ENCODE assay signal across 25 cellular contexts in genomic region chr21:41670056-41670805, GRCh38.
"Had no signal": no experiment of that assay in that cellular context is flagged by ENCODE, and none has a peak within 500 bp of the region (broad histone marks: within the 10 kb centered on the region; RNA-seq: fewer than 3 reads in every experiment).

No MANE protein-coding gene starts in this region.

- H3K4me1 Mint-ChIP-seq: nephron had no signal

- H3K27me3 ChIP-seq: pancreas, upper lobe of left lung had no signal

- H3K9me3 Mint-ChIP-seq: activated CD4-positive, alpha-beta T cell treated with anti-CD3 and anti-CD28 coated beads, Interleukin-2, amount 10 ng/mL, durations not matched to agents 24 days and 14 days; activated CD8-positive, alpha-beta T cell treated with anti-CD3 and anti-CD28 coated beads for 36 hours; activated T-cell treated with anti-CD3 and anti-CD28 coated beads, Interleukin-2, amount 50 U/mL, for 4 hours; activated T-helper 17 cell treated with anti-CD3 and anti-CD28 coated beads, Interleukin-2, amount 50 U/mL, for 72 hours; dendritic cell treated with granulocyte-macrophage colony-stimulating factor and Interleukin-4, amounts not matched to agents 40 ng/mL and 50 ng/mL, for 4 days; nephron; stimulated activated naive CD8-positive, alpha-beta T cell treated with anti-CD3 and anti-CD28 coated beads, Interleukin-15, Interleukin-2, amounts not matched to agents 100 ng/mL and 50 ng/mL, for 24 hours had no signal

- H3K27ac ChIP-seq: esophagus muscularis mucosa, lower lobe of right lung, pancreas, psoas muscle, upper lobe of left lung, WERI-Rb-1 had no signal

- H3K9me3 ChIP-seq: esophagus muscularis mucosa, lower lobe of right lung, pancreas, psoas muscle, upper lobe of left lung had no signal

- H3K4me3 Mint-ChIP-seq: activated CD4-positive, alpha-beta T cell treated with anti-CD3 and anti-CD28 coated beads, Interleukin-2, amount 10 ng/mL, durations not matched to agents 24 days and 14 days; activated CD8-positive, alpha-beta T cell treated with anti-CD3 and anti-CD28 coated beads for 36 hours; activated T-cell treated with anti-CD3 and anti-CD28 coated beads, Interleukin-2, amount 50 U/mL, for 4 hours; activated T-helper 17 cell treated with anti-CD3 and anti-CD28 coated beads, Interleukin-2, amount 50 U/mL, for 72 hours; dendritic cell treated with granulocyte-macrophage colony-stimulating factor and Interleukin-4, amounts not matched to agents 40 ng/mL and 50 ng/mL, for 4 days; nephron; stimulated activated naive CD8-positive, alpha-beta T cell treated with anti-CD3 and anti-CD28 coated beads, Interleukin-15, Interleukin-2, amounts not matched to agents 100 ng/mL and 50 ng/mL, for 24 hours had no signal

- H3K36me3 ChIP-seq: esophagus muscularis mucosa, lower lobe of right lung, pancreas, upper lobe of left lung, WERI-Rb-1 had no signal

- DNase-seq: activated CD4-positive, alpha-beta T cell treated with anti-CD3 and anti-CD28 coated beads, Interleukin-2, amount 10 ng/mL, durations not matched to agents 24 days and 14 days; activated CD4-positive, CD25-positive, alpha-beta regulatory T cell treated with anti-CD3 and anti-CD28 coated beads, Interleukin-2, amount 50 U/mL, for 72 hours; activated CD8-positive, alpha-beta T cell treated with anti-CD3 and anti-CD28 coated beads for 36 hours; activated gamma-delta T cell treated with Interleukin-2 at 50 U/mL for 16 hours; activated naive CD4-positive, alpha-beta T cell treated with anti-CD3 and anti-CD28 coated beads, Interleukin-2, amount 50 U/mL, for 16 hours; activated T-cell treated with anti-CD3 and anti-CD28 coated beads, Interleukin-2, amount 50 U/mL, for 4 hours; amniotic stem cell; central memory CD4-positive, alpha-beta T cell; foreskin melanocyte; kidney glomerular epithelial cell; lower lobe of right lung; mesenchymal stem cell; psoas muscle; stimulated activated CD4-positive, alpha-beta T cell treated with anti-CD3 and anti-CD28 coated beads, Interleukin-2, amount 100 ng/mL, for 48 hours; T-helper 17 cell; T1000; upper lobe of left lung; WERI-Rb-1 had no signal

- H3K4me3 ChIP-seq: esophagus muscularis mucosa, lower lobe of right lung, pancreas, psoas muscle, upper lobe of left lung had no signal

- H3K4me1 ChIP-seq: psoas muscle had no signal

- ATAC-seq: activated CD8-positive, alpha-beta T cell treated with anti-CD3 and anti-CD28 coated beads for 36 hours; activated T-cell treated with anti-CD3 and anti-CD28 coated beads, Interleukin-2, amount 50 U/mL, for 4 hours; activated T-helper 17 cell treated with anti-CD3 and anti-CD28 coated beads, Interleukin-2, amount 50 U/mL, for 72 hours; left lobe of liver; lower lobe of right lung; pancreas; psoas muscle; T-helper 17 cell had no signal

- H3K27ac Mint-ChIP-seq: activated CD4-positive, alpha-beta T cell treated with anti-CD3 and anti-CD28 coated beads, Interleukin-2, amount 10 ng/mL, durations not matched to agents 24 days and 14 days; activated CD8-positive, alpha-beta T cell treated with anti-CD3 and anti-CD28 coated beads for 36 hours; activated T-helper 17 cell treated with anti-CD3 and anti-CD28 coated beads, Interleukin-2, amount 50 U/mL, for 72 hours; nephron; stimulated activated naive CD8-positive, alpha-beta T cell treated with anti-CD3 and anti-CD28 coated beads, Interleukin-15, Interleukin-2, amounts not matched to agents 100 ng/mL and 50 ng/mL, for 24 hours had no signal
